In the genomic region with DNA sequence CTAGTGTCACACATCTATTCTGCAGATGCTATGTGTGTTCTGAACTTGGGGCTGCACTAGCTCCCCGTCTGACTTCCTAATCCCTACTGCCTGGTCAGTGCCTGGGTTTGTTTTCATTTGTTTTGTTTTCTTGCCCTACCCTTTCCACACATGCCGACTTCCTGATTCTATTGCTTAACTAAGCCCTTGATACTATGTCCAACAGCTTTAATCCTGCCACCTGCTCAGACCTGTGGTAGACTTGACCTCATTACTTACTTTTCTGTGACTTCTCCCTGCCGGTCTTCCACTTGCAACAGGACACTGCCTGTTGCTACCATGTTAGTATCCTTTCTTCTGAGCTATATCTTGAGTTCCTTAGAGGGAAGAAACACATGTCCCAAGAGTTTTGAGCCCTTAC, we compare ENCODE assay signal across 20 cellular contexts. TPM values are rescaled to one million over a fixed set of nuclear protein-coding genes. Genes with fewer than 3 reads are reported as not detected.
"Had no signal": no experiment of that assay in that cellular context is flagged by ENCODE, and none has a peak within 500 bp of the region (broad histone marks: within the 10 kb centered on the region; RNA-seq: fewer than 3 reads in every experiment).

No MANE protein-coding gene starts in this region.

- H3K9me3 ChIP-seq: gastrocnemius medialis, right atrium auricular region, suprapubic skin had no signal

- H3K27ac ChIP-seq: gastrocnemius medialis, heart right ventricle, right atrium auricular region, skin epidermis, suprapubic skin had no signal

- H3K4me3 ChIP-seq: gastrocnemius medialis, heart right ventricle, right atrium auricular region, skin epidermis, suprapubic skin had no signal

- ATAC-seq: activated CD4-positive, CD25-positive, alpha-beta regulatory T cell treated with anti-CD3 and anti-CD28 coated beads, Interleukin-2, amount 50 U/mL, for 24 hours; activated naive CD8-positive, alpha-beta T cell treated with anti-CD3 and anti-CD28 coated beads, Interleukin-2, amount 50 U/mL, for 24 hours; effector memory CD8-positive, alpha-beta T cell; gastrocnemius medialis; heart right ventricle; left cardiac atrium; natural killer cell; stimulated activated naive CD8-positive, alpha-beta T cell treated with anti-CD3 and anti-CD28 coated beads, Interleukin-15, Interleukin-2, amounts not matched to agents 100 U/mL and 50 U/mL, for 24 hours had no signal

- DNase-seq: activated naive CD4-positive, alpha-beta T cell treated with Interleukin-2 at 50 U/mL for 16 hours; activated naive CD8-positive, alpha-beta T cell treated with anti-CD3 and anti-CD28 coated beads, Interleukin-2, amount 50 U/mL, for 24 hours; aorta; dermis blood vessel endothelial cell; effector memory CD8-positive, alpha-beta T cell; gastrocnemius medialis; heart right ventricle; left cardiac atrium; mammary epithelial cell; natural killer cell; nucleus accumbens; posterior cingulate gyrus; stimulated activated CD4-positive, alpha-beta T cell treated with anti-CD3 and anti-CD28 coated beads, Interleukin-4, amount 100 ng/mL, for 24 hours; stimulated activated naive CD8-positive, alpha-beta T cell treated with anti-CD3 and anti-CD28 coated beads, Interleukin-15, Interleukin-2, amounts not matched to agents 100 U/mL and 50 U/mL, for 24 hours; SW 1271 had no signal

- H3K36me3 ChIP-seq: gastrocnemius medialis, heart right ventricle, right atrium auricular region, suprapubic skin had no signal

- H3K4me1 ChIP-seq: gastrocnemius medialis, heart right ventricle, right atrium auricular region, suprapubic skin had no signal

- H3K27me3 ChIP-seq: gastrocnemius medialis, heart right ventricle, right atrium auricular region, suprapubic skin had no signal

RNA-seq across cellular contexts. Expression of gene CEMIP, which starts 39.3 kb away (rescaled TPM):
- total RNA-seq: activated CD8-positive, alpha-beta memory T cell treated with anti-CD3 and anti-CD28 coated beads for 36 hours had no signal
